ENCODE assay signal across 8 cellular contexts in the genomic region with DNA sequence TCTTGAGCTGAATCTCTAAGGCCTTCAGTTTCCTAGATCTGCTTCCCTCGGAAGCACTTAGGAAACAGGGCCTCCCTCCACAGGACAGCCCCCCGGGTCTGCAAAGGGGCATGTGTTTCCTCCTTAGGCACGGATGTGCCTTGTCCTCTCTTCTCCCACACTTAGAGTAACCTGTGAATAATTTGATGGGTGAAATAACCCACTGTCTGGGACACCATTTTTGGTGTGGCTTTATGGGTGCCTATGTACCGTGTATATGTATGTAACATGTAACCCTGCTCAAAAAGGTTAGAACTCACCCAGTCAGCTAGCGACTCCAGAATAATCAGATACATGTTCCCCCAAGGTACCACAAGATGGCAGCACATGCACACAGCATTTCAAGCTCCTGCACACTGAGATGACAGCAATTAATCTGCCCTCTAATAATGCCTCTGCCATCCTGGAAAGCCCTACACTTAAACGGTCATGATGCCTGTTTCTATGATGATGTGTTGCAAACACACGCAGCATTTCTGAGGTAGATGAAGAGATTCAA.
A peak's percentile ranks its signal among the peaks of the same experiment; 100 is the strongest.
DNase-seq lines count a peak whose midpoint lies in the region; TF ChIP-seq lines count a peak whose summit lies in the region.

No MANE protein-coding gene starts in this region.

- H3K27me3 Mint-ChIP-seq in activated naive CD4-positive, alpha-beta T cell treated with anti-CD3 and anti-CD28 coated beads, Interleukin-2, amount 10 ng/mL, durations not matched to agents 7 days and 5 days = peaks cover 7% of the 10 kb centered on the region
- no peaks in the 10 kb centered on the region for H3K27me3 Mint-ChIP-seq in progenitor cell of endocrine pancreas

- CTCF ChIA-PET in activated naive CD4-positive, alpha-beta T cell treated with anti-CD3 and anti-CD28 coated beads, Interleukin-2, amount 10 ng/mL, durations not matched to agents 7 days and 5 days (lab: Charles Lee) = interaction anchor here (0.6 to 4.0 kb wide), 29 partner anchors 9 to 553 kb away, joined by 3 to 89 read pairs (median 5); no protein-coding TSS in a partner anchor

- H3K27ac ChIP-seq in uterus = no peak overlapping the region

- no peaks in the 10 kb centered on the region for H3K36me3 Mint-ChIP-seq in activated naive CD4-positive, alpha-beta T cell treated with anti-CD3 and anti-CD28 coated beads, Interleukin-2, amount 10 ng/mL, durations not matched to agents 7 days and 5 days
- no peaks in the 10 kb centered on the region for H3K36me3 Mint-ChIP-seq in progenitor cell of endocrine pancreas (ENCODE audit: insufficient read depth)

- no peaks in the 10 kb centered on the region for H3K36me3 ChIP-seq in uterus

- H3K9me3 Mint-ChIP-seq in activated naive CD4-positive, alpha-beta T cell treated with anti-CD3 and anti-CD28 coated beads, Interleukin-2, amount 10 ng/mL, durations not matched to agents 7 days and 5 days = no peaks in the 10 kb centered on the region
- H3K9me3 Mint-ChIP-seq in progenitor cell of endocrine pancreas (ENCODE audit: low read depth) = no peaks in the 10 kb centered on the region

- TF ChIP-seq CTCF in progenitor cell of endocrine pancreas (IDR thresholded peaks at IDR 0.05; ENCODE audit: unreplicated experiment) (peak; percentile 77), uterus (IDR thresholded peaks at IDR 0.05) (peak; percentile 83 to 90 (median 90))

- no peaks in the 10 kb centered on the region for H3K9me3 ChIP-seq in uterus

- TF ChIP-seq POLR2A in uterus (IDR thresholded peaks at IDR 0.05) = no peak

- no peaks in the 10 kb centered on the region for H3K27me3 ChIP-seq in uterus

- H3K4me1 ChIP-seq in uterus = no peaks in the 10 kb centered on the region

- no peak overlapping the region for H3K4me3 ChIP-seq in uterus

- peaks cover 28% of the 10 kb centered on the region for H3K4me1 Mint-ChIP-seq in activated naive CD4-positive, alpha-beta T cell treated with anti-CD3 and anti-CD28 coated beads, Interleukin-2, amount 10 ng/mL, durations not matched to agents 7 days and 5 days
- no peaks in the 10 kb centered on the region for H3K4me1 Mint-ChIP-seq in progenitor cell of endocrine pancreas (ENCODE audit: low read depth)

- peak; percentile 70 for DNase-seq in GDM1 (lab: John Stamatoyannopoulos, UW)
- peak; percentile 76 for DNase-seq in HCEC 1CT
- peak; percentile 79 for DNase-seq in NCI-H1092 (lab: John Stamatoyannopoulos, UW)
- DNase-seq in SK-N-DZ (ENCODE audit: low spot score) = peak; percentile 87
- DNase-seq in activated naive CD4-positive, alpha-beta T cell treated with anti-CD3 and anti-CD28 coated beads, Interleukin-2, amount 10 ng/mL, durations not matched to agents 7 days and 5 days = peak; percentile 82
- peak; percentile 87 for DNase-seq in glomerular visceral epithelial cell (ENCODE audit: extremely low spot score)
- peak; percentile 39 for DNase-seq in progenitor cell of endocrine pancreas (ENCODE audit: low spot score, unreplicated experiment)
- DNase-seq in uterus = peak; percentile 63 to 76

- no peak overlapping the region for H3K4me3 Mint-ChIP-seq in activated naive CD4-positive, alpha-beta T cell treated with anti-CD3 and anti-CD28 coated beads, Interleukin-2, amount 10 ng/mL, durations not matched to agents 7 days and 5 days
- H3K4me3 Mint-ChIP-seq in progenitor cell of endocrine pancreas (ENCODE audit: low read depth) = no peak overlapping the region

- H3K27ac Mint-ChIP-seq in activated naive CD4-positive, alpha-beta T cell treated with anti-CD3 and anti-CD28 coated beads, Interleukin-2, amount 10 ng/mL, durations not matched to agents 7 days and 5 days = peak overlapping the region; percentile 56
- no peak overlapping the region for H3K27ac Mint-ChIP-seq in progenitor cell of endocrine pancreas

- intact Hi-C loops in uterus (cut with DNase I; ENCODE audit: low total_unique reads) = loop anchor here (5.0 to 10.0 kb wide), 2 partner anchors 259 to 546 kb away; no protein-coding TSS in a partner anchor
